ENCODE assay signal across 7 cellular contexts in the genomic region with DNA sequence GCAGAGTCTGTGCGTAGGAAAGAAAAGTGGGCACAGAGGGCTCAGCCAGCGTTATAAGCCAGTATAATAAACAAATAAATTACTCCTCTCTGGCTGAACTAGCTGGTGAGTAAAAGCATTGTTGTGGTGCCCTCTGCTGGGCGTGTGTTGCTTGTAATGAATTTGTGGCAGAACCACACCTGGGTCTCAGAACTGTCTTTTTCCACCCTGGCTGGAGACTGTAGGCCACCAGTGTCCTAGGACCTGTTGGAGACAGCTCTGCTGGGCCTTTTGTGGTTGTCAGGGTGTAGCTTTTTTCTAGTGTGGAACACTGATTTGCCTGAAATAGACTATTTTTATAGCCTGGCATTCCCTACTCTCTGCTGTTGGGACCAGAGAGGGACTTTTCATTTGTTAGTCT.
DNase-seq lines count a peak whose midpoint lies in the region; ATAC-seq and TF ChIP-seq lines count a peak whose summit lies in the region.

No MANE protein-coding gene starts in this region.

- H3K4me2 ChIP-seq in OCI-LY7 (ENCODE audit: low read length) (no peak overlapping the region), neuronal stem cell (ENCODE audit: insufficient read depth, low read length, poor library complexity, severe bottlenecking) (no peak overlapping the region)

- no CpG with 5 or more reads among the region's 3 CpGs for WGBS in neuronal stem cell (ENCODE audit: extremely low coverage in 2 of 2, insufficient read length in 2 of 2, insufficient replicate concordance in 1 of 2), 2 donors

- H2AK5ac ChIP-seq in neuronal stem cell (ENCODE audit: low read depth, low read length) = no peak overlapping the region

- no TSS peak for BruUV-seq in OCI-LY7 (replicated peaks; lab: Mats Ljungman, UMichigan)

- H3K14ac ChIP-seq in neuronal stem cell (ENCODE audit: low read length) = no peak overlapping the region

- no peaks in the 10 kb centered on the region for H3K79me2 ChIP-seq in OCI-LY7 (ENCODE audit: insufficient read depth, low read depth, low read length)

- no peaks in the 10 kb centered on the region for H4K20me1 ChIP-seq in OCI-LY7 (ENCODE audit: insufficient read depth, low read length)

- no peaks in the 10 kb centered on the region for H3K9me2 ChIP-seq in OCI-LY7 (ENCODE audit: insufficient read depth, low read length)

- H4K91ac ChIP-seq in neuronal stem cell (ENCODE audit: low read depth, low read length, poor library complexity) = no peak overlapping the region

- no peaks in the 10 kb centered on the region for H3K36me3 Mint-ChIP-seq in activated T-cell treated with anti-CD3 and anti-CD28 coated beads, Interleukin-2, amount 50 U/mL, for 4 hours (ENCODE audit: insufficient read depth)

- H3K27me3 ChIP-seq in neuronal stem cell (ENCODE audit: control insufficient read depth in 3 of 3, insufficient read depth in 3 of 3, low read depth in 1 of 3, low read length in 3 of 3) (no peaks in the 10 kb centered on the region), thoracic aorta (replicated peaks; ENCODE audit: insufficient read depth) (no peaks in the 10 kb centered on the region)

- H3K4me3 ChIP-seq in OCI-LY7 (ENCODE audit: low read depth, low read length, poor library complexity, severe bottlenecking) (no peak overlapping the region), neuronal stem cell (ENCODE audit: low read length in 2 of 2) (no peak overlapping the region), thoracic aorta (no peak overlapping the region)

- H2BK12ac ChIP-seq in neuronal stem cell (ENCODE audit: low read length) = no peak overlapping the region

- DNase-seq in HK-2 (ENCODE audit: unreplicated experiment) (peak; percentile 41), OCI-LY7 (ENCODE audit: low spot score) (peak; percentile 50), fibroblast of peridontal ligament (ENCODE audit: extremely low read depth) (peak; percentile 87), neuronal stem cell (ENCODE audit: low spot score) (peak; percentile 67), thoracic aorta (ENCODE audit: low spot score) (peak; percentile 13)
- DNase-seq in activated T-cell treated with anti-CD3 and anti-CD28 coated beads, Interleukin-2, amount 50 U/mL, for 4 hours = peak; percentile 28

- H3K9ac ChIP-seq in neuronal stem cell (ENCODE audit: low read depth, low read length, poor library complexity) = no peak overlapping the region

- H3K18ac ChIP-seq in neuronal stem cell (ENCODE audit: low read length) = no peak overlapping the region

- no peaks in the 10 kb centered on the region for H3K4me1 Mint-ChIP-seq in activated T-cell treated with anti-CD3 and anti-CD28 coated beads, Interleukin-2, amount 50 U/mL, for 4 hours (ENCODE audit: low read depth)

- peak; percentile 68 for TF ChIP-seq CTCF in GM12874 (IDR thresholded peaks at IDR 0.05; ENCODE audit: insufficient read depth, low read depth, low read length)
- peak; percentile 78 for TF ChIP-seq CTCF in OCI-LY7 (conservative IDR thresholded peaks at IDR 0.05; ENCODE audit: low read length)
- TF ChIP-seq CTCF in thoracic aorta (IDR thresholded peaks at IDR 0.05) = peak; percentile 74

- no peak overlapping the region for H2BK120ac ChIP-seq in neuronal stem cell (ENCODE audit: low read depth, low read length)

- intact Hi-C loops in OCI-LY7 (cut with micrococcal nuclease; ENCODE audit: unreplicated experiment) = loop anchor here (5.0 kb wide), 1 partner anchor 167 kb away; no protein-coding TSS in a partner anchor

- peaks cover 3% of the 10 kb centered on the region for H3K27me3 Mint-ChIP-seq in activated T-cell treated with anti-CD3 and anti-CD28 coated beads, Interleukin-2, amount 50 U/mL, for 4 hours (ENCODE audit: low read depth)

- H3K9me3 Mint-ChIP-seq in activated T-cell treated with anti-CD3 and anti-CD28 coated beads, Interleukin-2, amount 50 U/mL, for 4 hours = no peaks in the 10 kb centered on the region

- CTCF ChIA-PET in OCI-LY7 (lab: Charles Lee; ENCODE audit: unreplicated experiment) = interaction anchor here (1.3 kb wide), 1 partner anchor 130 kb away, joined by 3 read pairs; no protein-coding TSS in a partner anchor

- no peak overlapping the region for H3K4me3 Mint-ChIP-seq in activated T-cell treated with anti-CD3 and anti-CD28 coated beads, Interleukin-2, amount 50 U/mL, for 4 hours

- no peaks in the 10 kb centered on the region for H3K79me1 ChIP-seq in neuronal stem cell (ENCODE audit: low read depth, low read length)

- H4K8ac ChIP-seq in neuronal stem cell (ENCODE audit: low read depth, low read length) = no peak overlapping the region

- peak in 1 of 2 donors; percentile 61 for ATAC-seq in activated T-cell treated with anti-CD3 and anti-CD28 coated beads, Interleukin-2, amount 50 U/mL, for 4 hours
- no peak for ATAC-seq in thoracic aorta (ENCODE audit: insufficient number of reproducible peaks, low FRiP score, low read depth)

- H3K23ac ChIP-seq in neuronal stem cell (ENCODE audit: low read depth, low read length, poor library complexity) = no peak overlapping the region

- H3K36me3 ChIP-seq in OCI-LY7 (ENCODE audit: insufficient read depth, low read length) (no peaks in the 10 kb centered on the region), neuronal stem cell (replicated peaks in 1 of 2; ENCODE audit: control insufficient read depth in 2 of 2, insufficient read depth in 2 of 2, low read length in 2 of 2) (no peaks in the 10 kb centered on the region), thoracic aorta (no peaks in the 10 kb centered on the region)

- no peak overlapping the region for H2BK5ac ChIP-seq in neuronal stem cell (ENCODE audit: low read length)

- no peak overlapping the region for H3K4ac ChIP-seq in neuronal stem cell (ENCODE audit: low read length)

- H3K27ac ChIP-seq in OCI-LY7 (ENCODE audit: low read depth, low read length, poor library complexity, severe bottlenecking) (no peak overlapping the region), neuronal stem cell (replicated peaks; ENCODE audit: low read length) (no peak overlapping the region), thoracic aorta (no peak overlapping the region)

- H2AFZ ChIP-seq in OCI-LY7 (ENCODE audit: low read length) (no peak overlapping the region), neuronal stem cell (ENCODE audit: low read length) (peak overlapping the region; percentile 48)

- POLR2A ChIA-PET in OCI-LY7 (lab: Charles Lee) = interaction anchor here (0.6 to 2.1 kb wide), 2 partner anchors 12 to 89 kb away, joined by 3 to 5 read pairs; no protein-coding TSS in a partner anchor

- no peaks in the 10 kb centered on the region for H3K9me3 ChIP-seq in OCI-LY7 (ENCODE audit: low read length)
- no peaks in the 10 kb centered on the region for H3K9me3 ChIP-seq in neuronal stem cell (replicated peaks in 1 of 2; ENCODE audit: control insufficient read depth in 2 of 2, insufficient read depth in 1 of 2, low read depth in 1 of 2, low read length in 2 of 2)
- no peaks in the 10 kb centered on the region for H3K9me3 ChIP-seq in thoracic aorta

- H3K4me1 ChIP-seq in OCI-LY7 (ENCODE audit: insufficient read depth, low read length, poor library complexity, severe bottlenecking) (no peaks in the 10 kb centered on the region), neuronal stem cell (ENCODE audit: control insufficient read depth in 2 of 2, insufficient read depth in 1 of 2, low read depth in 1 of 2, low read length in 2 of 2) (no peaks in the 10 kb centered on the region), thoracic aorta (ENCODE audit: control insufficient read depth in 1 of 2, low read depth in 2 of 2) (no peaks in the 10 kb centered on the region)

- H2BK15ac ChIP-seq in neuronal stem cell (ENCODE audit: low read length) = no peak overlapping the region

Comparison
In these comparisons a context has a peak if more than half of its experiments do, and no peak if none do; other contexts are left out.
1. DNase-seq: peak in every context shown above with its lines; median percentile 87 in fibroblast of peridontal ligament; 67 in neuronal stem cell; 50 in OCI-LY7; 41 in HK-2; 28 in activated T-cell treated with anti-CD3 and anti-CD28 coated beads, Interleukin-2, amount 50 U/mL, for 4 hours; 13 in thoracic aorta.